ENCODE assay signal across 8 cellular contexts in genomic region chr17:48908047-48908843, GRCh38. TPM values are rescaled to one million over a fixed set of nuclear protein-coding genes. Genes with fewer than 3 reads are reported as not detected.
DNase-seq lines count a peak whose midpoint lies in the region; ATAC-seq and TF ChIP-seq lines count a peak whose summit lies in the region.

UBE2Z (plus strand) TSS chr17:48908407; CDS start chr17:48908504, 97 bp downstream.

- H3K4me3 ChIP-seq in endodermal cell (ENCODE audit: low read length) (peak within 1 kb of the TSS; percentile 98), mesodermal cell (ENCODE audit: extremely low read depth, insufficient read depth, low read length, poor library complexity, severe bottlenecking) (peak within 1 kb of the TSS; percentile 83)

- H3K4me1 ChIP-seq in endodermal cell (ENCODE audit: control insufficient read depth, insufficient read depth, low read length) = no peaks in the 10 kb centered on the region
- peaks cover 15% of the 10 kb centered on the region for H3K4me1 ChIP-seq in mesodermal cell (ENCODE audit: control insufficient read depth, insufficient read depth, low read length, poor library complexity, severe bottlenecking)

- peak; percentile 95 for DNase-seq in Caki2 (ENCODE audit: low read depth)
- peak in 75 of 76 experiments; percentile 41 to 95 (median 87) for DNase-seq in HUDEP-2 (lab: John Stamatoyannopoulos, UW; ENCODE audit: unreplicated experiment in 76 of 76)
- DNase-seq in NOMO-1 treated with dmso at 0.1 percent for 144 hours (lab: John Stamatoyannopoulos, UW; ENCODE audit: unreplicated experiment) = peak; percentile 86
- peak; percentile 93 for DNase-seq in activated CD8-positive, alpha-beta memory T cell treated with anti-CD3 and anti-CD28 coated beads, Interleukin-2, amount 10 ng/mL, durations not matched to agents 7 days and 5 days
- peak; percentile 100 for DNase-seq in endodermal cell
- peak; percentile 77 to 80 for DNase-seq in stimulated activated CD8-positive, alpha-beta memory T cell treated with anti-CD3 and anti-CD28 coated beads, Interleukin-15, amount 100 ng/mL, for 4 hours (ENCODE audit: low read depth in 2 of 2)

- in situ Hi-C loops in Caki2 (cut with HindIII; ENCODE audit: low pct_unique_long_range_greater_than_20kb, low sequenced_read_pairs) = no loop called here

- CTCF ChIA-PET in activated CD8-positive, alpha-beta memory T cell treated with anti-CD3 and anti-CD28 coated beads, Interleukin-2, amount 10 ng/mL, durations not matched to agents 7 days and 5 days (lab: Charles Lee) = interaction anchor here (0.8 to 2.5 kb wide), 8 partner anchors 15 to 124 kb away, joined by 3 to 16 read pairs (median 4); partner anchors contain the start of genes ATP5MC1 and SNF8

- no peaks in the 10 kb centered on the region for H3K27me3 Mint-ChIP-seq in activated CD8-positive, alpha-beta memory T cell treated with anti-CD3 and anti-CD28 coated beads, Interleukin-2, amount 10 ng/mL, durations not matched to agents 7 days and 5 days
- H3K27me3 Mint-ChIP-seq in endodermal cell (ENCODE audit: insufficient read depth) = no peaks in the 10 kb centered on the region

- H3K9me3 ChIP-seq in endodermal cell (ENCODE audit: control insufficient read depth, low read length) = no peaks in the 10 kb centered on the region
- no peaks in the 10 kb centered on the region for H3K9me3 ChIP-seq in mesodermal cell (ENCODE audit: control insufficient read depth, low read length)

- H3K36me3 ChIP-seq in endodermal cell (ENCODE audit: control insufficient read depth, insufficient read depth, low read length) (peaks cover 33% of the 10 kb centered on the region), mesodermal cell (ENCODE audit: control insufficient read depth, insufficient read depth, low read length) (peaks cover 37% of the 10 kb centered on the region)

- peak; percentile 17 for TF ChIP-seq CTCF in endodermal cell (conservative IDR thresholded peaks at IDR 0.05)

- H3K9ac ChIP-seq in endodermal cell (ENCODE audit: extremely low read depth, low read length, poor library complexity, severe bottlenecking) = peak within 1 kb of the TSS; percentile 89

- 1% methylated on average over 36 to 81 of the region's 81 CpGs for WGBS in endodermal cell (ENCODE audit: insufficient coverage in 1 of 2, insufficient read length in 1 of 2), 2 experiments
- WGBS in mesodermal cell (ENCODE audit: insufficient coverage in 2 of 2), 2 experiments = 0 to 1% methylated on average over 61 to 65 of the region's 81 CpGs

- H3K27ac ChIP-seq in endodermal cell (ENCODE audit: low read depth, low read length) (peak within 1 kb of the TSS; percentile 96), mesodermal cell (ENCODE audit: low read depth, low read length, severe bottlenecking) (peak within 1 kb of the TSS; percentile 95)

- H3K27me3 ChIP-seq in endodermal cell (ENCODE audit: control insufficient read depth, insufficient read depth, low read length, poor library complexity, severe bottlenecking) = no peaks in the 10 kb centered on the region

- peak within 1 kb of the TSS; percentile 95 for H3K4me3 Mint-ChIP-seq in activated CD8-positive, alpha-beta memory T cell treated with anti-CD3 and anti-CD28 coated beads, Interleukin-2, amount 10 ng/mL, durations not matched to agents 7 days and 5 days
- peak within 1 kb of the TSS; percentile 92 for H3K4me3 Mint-ChIP-seq in endodermal cell

- H3K4me1 Mint-ChIP-seq in activated CD8-positive, alpha-beta memory T cell treated with anti-CD3 and anti-CD28 coated beads, Interleukin-2, amount 10 ng/mL, durations not matched to agents 7 days and 5 days = peaks cover 47% of the 10 kb centered on the region
- peaks cover 26% of the 10 kb centered on the region for H3K4me1 Mint-ChIP-seq in endodermal cell

- peaks cover 34% of the 10 kb centered on the region for H3K36me3 Mint-ChIP-seq in activated CD8-positive, alpha-beta memory T cell treated with anti-CD3 and anti-CD28 coated beads, Interleukin-2, amount 10 ng/mL, durations not matched to agents 7 days and 5 days
- peaks cover 19% of the 10 kb centered on the region for H3K36me3 Mint-ChIP-seq in endodermal cell (ENCODE audit: low read depth)

- no peaks in the 10 kb centered on the region for H3K9me3 Mint-ChIP-seq in activated CD8-positive, alpha-beta memory T cell treated with anti-CD3 and anti-CD28 coated beads, Interleukin-2, amount 10 ng/mL, durations not matched to agents 7 days and 5 days (ENCODE audit: low read depth)
- no peaks in the 10 kb centered on the region for H3K9me3 Mint-ChIP-seq in endodermal cell

- ATAC-seq in GM21367 (IDR thresholded peaks at IDR 0.05; ENCODE audit: unreplicated experiment) = peak; percentile 52
- peak; percentile 84 for ATAC-seq in activated CD8-positive, alpha-beta memory T cell treated with anti-CD3 and anti-CD28 coated beads, Interleukin-2, amount 10 ng/mL, durations not matched to agents 7 days and 5 days

- H3K27ac Mint-ChIP-seq in activated CD8-positive, alpha-beta memory T cell treated with anti-CD3 and anti-CD28 coated beads, Interleukin-2, amount 10 ng/mL, durations not matched to agents 7 days and 5 days = peak within 1 kb of the TSS; percentile 95
- peak within 1 kb of the TSS; percentile 96 for H3K27ac Mint-ChIP-seq in endodermal cell

RNA-seq across cellular contexts. Expression of gene UBE2Z, which starts in this region (rescaled TPM):
- 151 and 159 TPM in 2 replicates for total RNA-seq in Caki2 (2014; rRNA removed; shearing (Covaris generic); ENCODE audit: low replicate concordance)
- total RNA-seq in activated CD8-positive, alpha-beta memory T cell treated with anti-CD3 and anti-CD28 coated beads, Interleukin-2, amount 10 ng/mL, durations not matched to agents 7 days and 5 days = 10 to 100 TPM; 73.7 to 90.6 TPM
- 10 to 100 TPM; 90.2 to 99.0 TPM for total RNA-seq in endodermal cell
- polyA plus RNA-seq in endodermal cell (2013, experiment 1 of 2) = 52.5 TPM
- 46.2 TPM for polyA plus RNA-seq in endodermal cell (2013, experiment 2 of 2)
- 73.5 TPM for polyA plus RNA-seq in mesodermal cell (2013, experiment 1 of 2)
- 57.8 TPM for polyA plus RNA-seq in mesodermal cell (2013, experiment 2 of 2)

Comparison
In these comparisons a context has a peak if more than half of its experiments do, and no peak if none do; other contexts are left out.
1. Peak in every context shown above with its lines: DNase-seq, ATAC-seq, H3K4me3 ChIP-seq and H3K27ac ChIP-seq.